8 cellular contexts compared by ENCODE assay signal in the genomic region with DNA sequence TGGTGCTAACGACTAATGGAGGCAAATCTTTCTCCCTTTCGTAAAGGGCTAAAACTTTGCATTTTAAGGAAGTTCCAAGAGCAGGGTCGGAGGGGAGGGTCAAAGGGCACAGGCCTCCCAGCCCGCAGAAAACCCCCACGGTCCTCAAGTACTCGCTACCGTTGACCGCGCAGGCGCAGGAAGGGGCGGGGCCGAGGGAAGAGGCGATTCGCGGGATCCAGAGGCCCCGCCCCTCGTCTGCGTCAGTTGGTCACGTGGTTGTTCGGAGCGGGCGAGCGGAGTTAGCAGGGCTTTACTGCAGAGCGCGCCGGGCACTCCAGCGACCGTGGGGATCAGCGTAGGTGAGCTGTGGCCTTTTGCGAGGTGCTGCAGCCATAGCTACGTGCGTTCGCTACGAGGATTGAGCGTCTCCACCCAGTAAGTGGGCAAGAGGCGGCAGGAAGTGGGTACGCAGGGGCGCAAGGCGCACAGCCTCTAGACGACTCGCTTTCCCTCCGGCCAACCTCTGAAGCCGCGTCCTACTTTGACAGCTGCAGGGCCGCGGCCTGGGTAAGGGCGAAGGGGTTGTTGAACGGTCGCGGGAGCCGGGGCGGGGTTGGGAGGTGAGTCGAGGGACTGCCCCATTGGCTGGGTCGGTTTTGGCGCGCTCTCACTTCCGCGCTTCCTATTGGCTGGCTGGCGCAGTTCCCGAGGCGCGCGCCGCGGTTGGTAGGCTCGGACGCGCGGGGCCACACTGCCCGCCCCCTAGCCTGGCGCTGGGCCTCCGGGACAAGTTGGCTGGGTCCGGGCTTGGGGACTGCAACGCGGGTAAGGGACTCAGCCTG. TPM values are rescaled to one million over a fixed set of nuclear protein-coding genes. Genes with fewer than 3 reads are reported as not detected.
DNase-seq lines count a peak whose midpoint lies in the region; ATAC-seq and TF ChIP-seq lines count a peak whose summit lies in the region.

A gene (plus strand): TSS at position 242 of the 824 bp plus-strand sequence. CDS start 2,310 bp downstream, outside the sequence.

- H3K36me3 Mint-ChIP-seq in type B pancreatic cell: peaks cover 10% of the 10 kb centered on the region

- no peaks in the 10 kb centered on the region for H3K27me3 ChIP-seq in heart right ventricle

- intact Hi-C loops in T-helper 1 cell treated with Interleukin-12 subunit alpha and Interleukin-12 subunit beta and Interleukin-4 antibody, amounts not matched to agents 30 ng/mL and 1 ng/mL, for 36 hours (cut with micrococcal nuclease): loop anchor here (1.0 to 2.0 kb wide), 9 partner anchors 9 to 295 kb away; a partner anchor contains a TSS
- intact Hi-C loops in heart right ventricle (cut with DNase I): loop anchor here in 8 of 10 donors (1.0 to 10.0 kb wide), 8 partner anchors 50 to 290 kb away; a partner anchor contains a TSS
- intact Hi-C loops in posterior cingulate gyrus (cut with DNase I): loop anchor here (2.0 to 10.0 kb wide), 2 partner anchors 52 to 110 kb away; a partner anchor contains a TSS

- no peaks in the 10 kb centered on the region for H3K27me3 Mint-ChIP-seq in type B pancreatic cell

- peaks cover 0 to 6% (median 0%) of the 10 kb centered on the region in 9 donors for H3K36me3 ChIP-seq in heart right ventricle

- H3K9me3 ChIP-seq in heart right ventricle: no peaks in the 10 kb centered on the region

- peak; percentile 83 for DNase-seq in NCI-H1694 (lab: John Stamatoyannopoulos, UW)
- peak; percentile 83 for DNase-seq in amniotic epithelial cell (ENCODE audit: low read depth)
- peak; percentile 99 for DNase-seq in heart right ventricle
- DNase-seq in posterior cingulate gyrus: peak; percentile 98 to 100 (median 99)
- DNase-seq in type B pancreatic cell (ENCODE audit: extremely low spot score, unreplicated experiment): peak; percentile 96

- WGBS in heart right ventricle, 2 donors: 0 to 1% methylated on average over 73 to 75 of the region's 75 CpGs

- H3K9me3 Mint-ChIP-seq in type B pancreatic cell: no peaks in the 10 kb centered on the region

- TF ChIP-seq CTCF in heart right ventricle (IDR thresholded peaks at IDR 0.05) (peak in 1 of 9 donors; percentile 13), type B pancreatic cell (conservative IDR thresholded peaks at IDR 0.05) (no peak)

- peaks cover 0 to 41% (median 10%) of the 10 kb centered on the region in 9 donors for H3K4me1 ChIP-seq in heart right ventricle

- peak within 1 kb of the TSS; percentile 38 to 95 (median 91) for H3K27ac ChIP-seq in heart right ventricle

- peak within 1 kb of the TSS; percentile 82 to 98 (median 91) for H3K4me3 ChIP-seq in heart right ventricle

- peak; percentile 91 for ATAC-seq in GM18498 (IDR thresholded peaks at IDR 0.05; ENCODE audit: unreplicated experiment)
- peak; percentile 91 for ATAC-seq in HG02885 (IDR thresholded peaks at IDR 0.05; ENCODE audit: poor library complexity, unreplicated experiment)
- ATAC-seq in heart right ventricle: peak; percentile 97 to 100 (median 99)

- peak within 1 kb of the TSS; percentile 98 for H3K4me3 Mint-ChIP-seq in type B pancreatic cell

- peaks cover 20% of the 10 kb centered on the region for H3K4me1 Mint-ChIP-seq in type B pancreatic cell (ENCODE audit: unreplicated experiment)

- H3K27ac Mint-ChIP-seq in type B pancreatic cell: peak within 1 kb of the TSS; percentile 96

RNA-seq across cellular contexts. Expression of the gene that starts here (rescaled TPM):
- total RNA-seq in T-helper 1 cell treated with Interleukin-12 subunit alpha and Interleukin-12 subunit beta and Interleukin-4 antibody, amounts not matched to agents 30 ng/mL and 1 ng/mL, for 36 hours: 58.1 and 61.1 TPM in 2 replicates
- total RNA-seq in heart right ventricle (10 to 100 TPM in 1 of 10 donors, 1 to 10 TPM in 9; 3.1 to 10.9 (median 6.8) TPM), type B pancreatic cell (ENCODE audit: low replicate concordance) (38.0 and 66.3 TPM in 2 replicates)
- polyA plus RNA-seq in heart right ventricle: 10 to 100 TPM in 1 of 2 donors, 1 to 10 TPM in 1; 6.4 to 15.6 TPM

Comparison
In these comparisons a context has a peak if more than half of its experiments do, and no peak if none do; other contexts are left out.
1. Peak in every context shown above with its lines: DNase-seq, ATAC-seq, H3K4me3 ChIP-seq and H3K27ac ChIP-seq.